ENCODE assay signal across 28 cellular contexts in the genomic region with DNA sequence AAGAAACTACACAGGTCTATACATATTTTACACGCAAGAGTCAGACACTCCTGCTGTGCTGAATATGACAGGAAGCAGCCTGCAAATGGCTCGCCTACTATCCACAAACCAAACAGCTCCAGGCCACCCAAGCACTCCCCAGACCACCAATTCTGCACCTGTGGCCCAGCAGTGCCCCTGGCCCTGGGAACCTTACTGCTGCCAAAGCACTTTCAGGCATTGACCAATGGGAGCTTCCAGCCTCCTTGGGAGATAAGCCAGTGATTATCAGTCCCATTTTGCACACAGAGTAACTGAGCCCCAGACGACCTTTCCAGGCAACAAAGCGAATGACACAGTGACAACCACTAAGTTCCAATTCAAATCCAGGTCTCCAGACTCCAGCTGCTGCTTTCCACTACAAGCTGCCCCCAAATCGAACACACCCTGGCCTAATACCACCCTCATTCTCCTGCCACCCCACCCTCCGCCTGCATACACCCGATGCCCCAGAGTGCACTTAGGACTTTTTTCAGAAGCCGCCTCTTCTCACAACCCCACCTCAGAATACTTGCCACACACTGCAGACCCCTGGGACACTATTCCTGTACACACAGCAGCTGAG.
A peak's percentile ranks its signal among the peaks of the same experiment; 100 is the strongest.
DNase-seq lines count a peak whose midpoint lies in the region; ATAC-seq and TF ChIP-seq lines count a peak whose summit lies in the region.
"Had no signal": no experiment of that assay in that cellular context is flagged by ENCODE, and none has a peak within 500 bp of the region (broad histone marks: within the 10 kb centered on the region; RNA-seq: fewer than 3 reads in every experiment).

No MANE protein-coding gene starts in this region.

- H4K20me1 ChIP-seq in mammary epithelial cell (ENCODE audit: insufficient read depth, low read length) = no peaks in the 10 kb centered on the region

- H3K79me2 ChIP-seq in mammary epithelial cell (ENCODE audit: insufficient read depth, low read length) = peaks cover 26% of the 10 kb centered on the region

- H2AFZ ChIP-seq in mammary epithelial cell (ENCODE audit: low read depth, low read length) = no peak overlapping the region

- H3K9me3 ChIP-seq in CD8-positive, alpha-beta T cell (ENCODE audit: low read length) = no peaks in the 10 kb centered on the region
- H3K9me3 ChIP-seq in mammary epithelial cell (replicated peaks; ENCODE audit: insufficient read depth, low read length) = no peaks in the 10 kb centered on the region
- H3K9me3 ChIP-seq: esophagus muscularis mucosa, left ventricle myocardium inferior, ovary, upper lobe of right lung had no signal

- peaks cover 1% of the 10 kb centered on the region for H3K4me1 Mint-ChIP-seq in CD8-positive, alpha-beta T cell (ENCODE audit: low read depth)
- peaks cover 11% of the 10 kb centered on the region for H3K4me1 Mint-ChIP-seq in nephron
- H3K4me1 Mint-ChIP-seq in stimulated activated naive CD8-positive, alpha-beta T cell treated with anti-CD3 and anti-CD28 coated beads, Interleukin-15, amount 100 ng/mL, for 72 hours = no peaks in the 10 kb centered on the region
- H3K4me1 Mint-ChIP-seq: activated naive CD4-positive, alpha-beta T cell treated with anti-CD3 and anti-CD28 coated beads, Interleukin-2, amount 50 U/mL, for 24 hours had no signal

- whole genome bisulfite sequencing in mammary epithelial cell (ENCODE audit: low coverage, missing lambda C conversion rate) = 89% methylated on average over 5 of the region's 8 CpGs

- peak overlapping the region; percentile 90 for H3K4me2 ChIP-seq in mammary epithelial cell (ENCODE audit: insufficient read depth, low read depth, low read length)

- no peak for TF ChIP-seq CTCF in CD8-positive, alpha-beta T cell (IDR thresholded peaks at IDR 0.05)
- TF ChIP-seq CTCF in mammary epithelial cell (conservative IDR thresholded peaks at IDR 0.05 in 1 of 2, IDR thresholded peaks at IDR 0.05 in 1 of 2; ENCODE audit: extremely low read depth in 1 of 2, insufficient read depth in 1 of 2, low read depth in 1 of 2, low read length in 2 of 2) (no peak), nephron (IDR thresholded peaks at IDR 0.05; ENCODE audit: unreplicated experiment in 3 of 3) (no peak)

- H3K4me3 Mint-ChIP-seq in CD8-positive, alpha-beta T cell = peak overlapping the region; percentile 11
- H3K4me3 Mint-ChIP-seq in nephron = peak overlapping the region; percentile 81 to 82 (median 81)
- H3K4me3 Mint-ChIP-seq in stimulated activated naive CD8-positive, alpha-beta T cell treated with anti-CD3 and anti-CD28 coated beads, Interleukin-15, amount 100 ng/mL, for 72 hours = no peak overlapping the region
- H3K4me3 Mint-ChIP-seq: activated CD8-positive, alpha-beta T cell treated with anti-CD3 and anti-CD28 coated beads for 36 hours; activated naive CD4-positive, alpha-beta T cell treated with anti-CD3 and anti-CD28 coated beads, Interleukin-2, amount 50 U/mL, for 24 hours; stimulated activated effector memory CD8-positive, alpha-beta T cell treated with anti-CD3 and anti-CD28 coated beads, Interleukin-12 subunit alpha, Interleukin-12 subunit beta, amount 100 ng/mL, for 72 hours had no signal

- peaks cover 3% of the 10 kb centered on the region for H3K27me3 ChIP-seq in CD8-positive, alpha-beta T cell (ENCODE audit: insufficient read depth, low read length)
- no peaks in the 10 kb centered on the region for H3K27me3 ChIP-seq in mammary epithelial cell (ENCODE audit: insufficient read depth, low read length)

- dilution Hi-C loops in mammary epithelial cell (cut with HindIII; ENCODE audit: low sequenced_read_pairs) = no loop called here

- no peak overlapping the region for H3K9ac ChIP-seq in mammary epithelial cell (ENCODE audit: insufficient read depth, low read length)

- CTCF ChIA-PET in CD8-positive, alpha-beta T cell (lab: Charles Lee) = interaction anchor here (1.4 kb wide), 1 partner anchor 89 kb away, joined by 3 read pairs; no protein-coding TSS in a partner anchor
- CTCF ChIA-PET in mammary epithelial cell (lab: Charles Lee; ENCODE audit: low non-redundant PET) = no interaction called here

- H3K27ac ChIP-seq in CD8-positive, alpha-beta T cell (ENCODE audit: low read depth, low read length) = no peak overlapping the region
- H3K27ac ChIP-seq in mammary epithelial cell (ENCODE audit: insufficient read depth, low read depth, low read length) = no peak overlapping the region
- H3K27ac ChIP-seq: cardiac muscle cell, esophagus muscularis mucosa, foreskin keratinocyte, left ventricle myocardium inferior, ovary, upper lobe of right lung had no signal

- H3K9me3 Mint-ChIP-seq in CD8-positive, alpha-beta T cell = no peaks in the 10 kb centered on the region
- no peaks in the 10 kb centered on the region for H3K9me3 Mint-ChIP-seq in nephron
- no peaks in the 10 kb centered on the region for H3K9me3 Mint-ChIP-seq in stimulated activated naive CD8-positive, alpha-beta T cell treated with anti-CD3 and anti-CD28 coated beads, Interleukin-15, amount 100 ng/mL, for 72 hours
- H3K9me3 Mint-ChIP-seq: activated CD8-positive, alpha-beta T cell treated with anti-CD3 and anti-CD28 coated beads for 36 hours; activated naive CD4-positive, alpha-beta T cell treated with anti-CD3 and anti-CD28 coated beads, Interleukin-2, amount 50 U/mL, for 24 hours; activated T-helper 2 cell treated with anti-CD3 and anti-CD28 coated beads, Interferon-gamma antibody, Interleukin-2, Interleukin-4, amounts not matched to agents 10 μg/mL and 5 μg/mL and 100 μg/mL, durations not matched to agents 14 hours and 24 hours and 36 hours; stimulated activated effector memory CD8-positive, alpha-beta T cell treated with anti-CD3 and anti-CD28 coated beads, Interleukin-12 subunit alpha, Interleukin-12 subunit beta, amount 100 ng/mL, for 72 hours had no signal

- in situ Hi-C loops in mammary epithelial cell (cut with MboI; ENCODE audit: low sequenced_read_pairs in 2 of 2) = no loop called here

- H3K36me3 ChIP-seq in CD8-positive, alpha-beta T cell (ENCODE audit: insufficient read depth, low read length) = no peaks in the 10 kb centered on the region
- H3K36me3 ChIP-seq in mammary epithelial cell (ENCODE audit: insufficient read depth, low read length) = peaks cover 4% of the 10 kb centered on the region
- H3K36me3 ChIP-seq: cardiac muscle cell, esophagus muscularis mucosa, left ventricle myocardium inferior, ovary, upper lobe of right lung had no signal

- no TSS peak for BruUV-seq in mammary epithelial cell (replicated peaks; lab: Mats Ljungman, UMichigan)

- no peak for DNase-seq in CD8-positive, alpha-beta T cell
- peak; percentile 40 for DNase-seq in NCI-H146 treated with DMSO at 0.1 percent for 48 hours (lab: John Stamatoyannopoulos, UW; ENCODE audit: unreplicated experiment)
- no peak for DNase-seq in mammary epithelial cell
- no peak for DNase-seq in NCI-H1436 treated with DMSO at 0.1 percent for 48 hours (lab: John Stamatoyannopoulos, UW)
- DNase-seq in stimulated activated naive CD8-positive, alpha-beta T cell treated with anti-CD3 and anti-CD28 coated beads, Interleukin-15, amount 100 ng/mL, for 72 hours = no peak
- DNase-seq in activated CD4-positive, alpha-beta T cell treated with anti-CD3 and anti-CD28 coated beads for 48 hours = no peak
- DNase-seq: activated CD4-positive, CD25-positive, alpha-beta regulatory T cell treated with anti-CD3 and anti-CD28 coated beads, Interleukin-2, amount 50 U/mL, for 72 hours; activated CD8-positive, alpha-beta T cell treated with anti-CD3 and anti-CD28 coated beads for 36 hours; amygdala; COR-L47; cortex of kidney; DND-41; foreskin keratinocyte; hippocampal formation; left ventricle myocardium inferior; naive B cell; NCI-H187; ovary; right cardiac atrium; stimulated activated CD4-positive, alpha-beta T cell treated with anti-CD3 and anti-CD28 coated beads, Interleukin-2, amount 100 ng/mL, for 48 hours; upper lobe of right lung had no signal

- H3K4me3 ChIP-seq in CD8-positive, alpha-beta T cell (ENCODE audit: low read depth, low read length) = no peak overlapping the region
- peak overlapping the region; percentile 43 to 71 (median 67) for H3K4me3 ChIP-seq in mammary epithelial cell (replicated peaks in 1 of 3; ENCODE audit: insufficient read depth in 1 of 3, low read depth in 2 of 3, low read length in 3 of 3)
- H3K4me3 ChIP-seq: ovary, upper lobe of right lung had no signal

- POLR2A ChIA-PET in CD8-positive, alpha-beta T cell (lab: Charles Lee) = no interaction called here

- no peak for ATAC-seq in CD8-positive, alpha-beta T cell
- no peak for ATAC-seq in stimulated activated naive CD8-positive, alpha-beta T cell treated with anti-CD3 and anti-CD28 coated beads, Interleukin-15, amount 100 ng/mL, for 72 hours
- ATAC-seq in HG03571 (IDR thresholded peaks at IDR 0.05; ENCODE audit: unreplicated experiment) = no peak
- ATAC-seq: activated CD8-positive, alpha-beta T cell treated with anti-CD3 and anti-CD28 coated beads for 36 hours; stimulated activated effector memory CD8-positive, alpha-beta T cell treated with anti-CD3 and anti-CD28 coated beads, Interleukin-12 subunit alpha, Interleukin-12 subunit beta, amount 100 ng/mL, for 72 hours had no signal

- no peaks in the 10 kb centered on the region for H3K36me3 Mint-ChIP-seq in CD8-positive, alpha-beta T cell
- no peaks in the 10 kb centered on the region for H3K36me3 Mint-ChIP-seq in nephron (ENCODE audit: low read depth)
- H3K36me3 Mint-ChIP-seq: activated naive CD4-positive, alpha-beta T cell treated with anti-CD3 and anti-CD28 coated beads, Interleukin-2, amount 50 U/mL, for 24 hours; stimulated activated effector memory CD8-positive, alpha-beta T cell treated with anti-CD3 and anti-CD28 coated beads, Interleukin-12 subunit alpha, Interleukin-12 subunit beta, amount 100 ng/mL, for 72 hours had no signal

- peaks cover 23% of the 10 kb centered on the region for H3K27me3 Mint-ChIP-seq in CD8-positive, alpha-beta T cell (ENCODE audit: low read depth)
- peaks cover 40% of the 10 kb centered on the region for H3K27me3 Mint-ChIP-seq in nephron (ENCODE audit: low read depth)
- peaks cover 26% of the 10 kb centered on the region for H3K27me3 Mint-ChIP-seq in stimulated activated naive CD8-positive, alpha-beta T cell treated with anti-CD3 and anti-CD28 coated beads, Interleukin-15, amount 100 ng/mL, for 72 hours

- no peaks in the 10 kb centered on the region for H3K4me1 ChIP-seq in CD8-positive, alpha-beta T cell (ENCODE audit: insufficient read depth, low read length)
- H3K4me1 ChIP-seq in mammary epithelial cell (ENCODE audit: insufficient read depth, low read length) = peaks cover 10% of the 10 kb centered on the region
- H3K4me1 ChIP-seq: foreskin keratinocyte, upper lobe of right lung had no signal

- H3K27ac Mint-ChIP-seq in CD8-positive, alpha-beta T cell = no peak overlapping the region
- H3K27ac Mint-ChIP-seq in nephron = peak overlapping the region in 1 of 3 experiments; percentile 32
- H3K27ac Mint-ChIP-seq in stimulated activated naive CD8-positive, alpha-beta T cell treated with anti-CD3 and anti-CD28 coated beads, Interleukin-15, amount 100 ng/mL, for 72 hours = no peak overlapping the region
- H3K27ac Mint-ChIP-seq: activated CD8-positive, alpha-beta T cell treated with anti-CD3 and anti-CD28 coated beads for 36 hours; activated naive CD4-positive, alpha-beta T cell treated with anti-CD3 and anti-CD28 coated beads, Interleukin-2, amount 50 U/mL, for 24 hours; activated T-helper 2 cell treated with anti-CD3 and anti-CD28 coated beads, Interferon-gamma antibody, Interleukin-2, Interleukin-4, amounts not matched to agents 10 μg/mL and 5 μg/mL and 100 μg/mL, durations not matched to agents 14 hours and 24 hours and 36 hours; stimulated activated effector memory CD8-positive, alpha-beta T cell treated with anti-CD3 and anti-CD28 coated beads, Interleukin-12 subunit alpha, Interleukin-12 subunit beta, amount 100 ng/mL, for 72 hours had no signal

- intact Hi-C loops in CD8-positive, alpha-beta T cell (cut with DNase I, micrococcal nuclease) = no loop called here
- intact Hi-C loops in mammary epithelial cell (cut with micrococcal nuclease) = loop anchor here (5.0 to 10.0 kb wide), 2 partner anchors 62 to 130 kb away; partner anchors contain the start of gene PRMT8

Comparison
In these comparisons a context has a peak if more than half of its experiments do, and no peak if none do; other contexts are left out.
1. H3K4me3 Mint-ChIP-seq: peak in CD8-positive, alpha-beta T cell (single experiment) and nephron (3 of 3); none in stimulated activated naive CD8-positive, alpha-beta T cell treated with anti-CD3 and anti-CD28 coated beads, Interleukin-15, amount 100 ng/mL, for 72 hours (0 of 2).